In the genomic region with DNA sequence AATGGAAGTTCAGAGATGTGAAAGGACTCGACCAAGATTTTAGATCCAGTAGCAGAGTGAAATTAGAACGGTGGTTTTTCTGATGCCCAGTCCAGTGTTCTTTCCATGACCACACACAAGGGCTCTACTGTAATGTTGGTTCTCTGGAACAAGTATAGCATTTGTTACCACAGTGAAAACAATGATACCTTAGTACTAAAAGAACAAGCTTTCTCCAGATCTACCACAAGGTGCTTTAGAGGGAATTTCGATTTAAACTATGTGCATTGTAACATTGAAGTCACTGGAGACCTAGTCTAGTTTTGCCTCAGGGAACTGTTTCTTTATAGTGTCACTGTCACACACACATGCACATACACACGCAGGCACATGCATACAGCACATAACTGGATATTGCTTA, we compare ENCODE assay signal across 23 cellular contexts. TPM values are rescaled to one million over a fixed set of nuclear protein-coding genes. Genes with fewer than 3 reads are reported as not detected.
DNase-seq lines count a peak whose midpoint lies in the region; ATAC-seq and TF ChIP-seq lines count a peak whose summit lies in the region.
"Had no signal": no experiment of that assay in that cellular context is flagged by ENCODE, and none has a peak within 500 bp of the region (broad histone marks: within the 10 kb centered on the region; RNA-seq: fewer than 3 reads in every experiment).

No MANE protein-coding gene starts in this region.

- peaks cover 17% of the 10 kb centered on the region for H3K36me3 Mint-ChIP-seq in activated naive CD4-positive, alpha-beta T cell treated with anti-CD3 and anti-CD28 coated beads for 36 hours (ENCODE audit: low read depth)
- peaks cover 2% of the 10 kb centered on the region for H3K36me3 Mint-ChIP-seq in T-helper 17 cell (ENCODE audit: low read depth)
- no peaks in the 10 kb centered on the region for H3K36me3 Mint-ChIP-seq in glutamatergic neuron (ENCODE audit: unreplicated experiment)
- peaks cover 16% of the 10 kb centered on the region for H3K36me3 Mint-ChIP-seq in stimulated activated effector memory CD8-positive, alpha-beta T cell treated with anti-CD3 and anti-CD28 coated beads, Interleukin-12 subunit alpha, Interleukin-12 subunit beta, amount 100 ng/mL, for 72 hours

- ATAC-seq in T-helper 17 cell (no peak), left ventricle myocardium superior (no peak)
- ATAC-seq in stimulated activated effector memory CD8-positive, alpha-beta T cell treated with anti-CD3 and anti-CD28 coated beads, Interleukin-12 subunit alpha, Interleukin-12 subunit beta, amount 100 ng/mL, for 72 hours: no peak
- ATAC-seq: HCT116, pancreas, sciatic nerve had no signal

- H3K4me1 Mint-ChIP-seq in activated naive CD4-positive, alpha-beta T cell treated with anti-CD3 and anti-CD28 coated beads for 36 hours (ENCODE audit: low read depth): peaks cover 20% of the 10 kb centered on the region
- H3K4me1 Mint-ChIP-seq in T-helper 17 cell: peaks cover 22% of the 10 kb centered on the region
- peaks cover 8% of the 10 kb centered on the region for H3K4me1 Mint-ChIP-seq in glutamatergic neuron (ENCODE audit: low read depth, unreplicated experiment)
- peaks cover 7% of the 10 kb centered on the region for H3K4me1 Mint-ChIP-seq in stimulated activated effector memory CD8-positive, alpha-beta T cell treated with anti-CD3 and anti-CD28 coated beads, Interleukin-12 subunit alpha, Interleukin-12 subunit beta, amount 100 ng/mL, for 72 hours

- peak overlapping the region; percentile 32 for H3K27ac Mint-ChIP-seq in activated naive CD4-positive, alpha-beta T cell treated with anti-CD3 and anti-CD28 coated beads for 36 hours
- peak overlapping the region; percentile 29 for H3K27ac Mint-ChIP-seq in T-helper 17 cell
- no peak overlapping the region for H3K27ac Mint-ChIP-seq in glutamatergic neuron (ENCODE audit: unreplicated experiment)
- peak overlapping the region; percentile 32 for H3K27ac Mint-ChIP-seq in stimulated activated effector memory CD8-positive, alpha-beta T cell treated with anti-CD3 and anti-CD28 coated beads, Interleukin-12 subunit alpha, Interleukin-12 subunit beta, amount 100 ng/mL, for 72 hours
- H3K27ac Mint-ChIP-seq: endodermal cell had no signal

- H3K36me3 ChIP-seq in WERI-Rb-1: no peaks in the 10 kb centered on the region
- H3K36me3 ChIP-seq: pancreas, Peyer's patch, SJSA1 had no signal

- H3K27me3 Mint-ChIP-seq in activated naive CD4-positive, alpha-beta T cell treated with anti-CD3 and anti-CD28 coated beads for 36 hours (ENCODE audit: low read depth): no peaks in the 10 kb centered on the region
- H3K27me3 Mint-ChIP-seq in T-helper 17 cell: no peaks in the 10 kb centered on the region
- H3K27me3 Mint-ChIP-seq in glutamatergic neuron (ENCODE audit: unreplicated experiment): peaks cover 2% of the 10 kb centered on the region

- no peak overlapping the region for H3K4me3 Mint-ChIP-seq in activated naive CD4-positive, alpha-beta T cell treated with anti-CD3 and anti-CD28 coated beads for 36 hours
- no peak overlapping the region for H3K4me3 Mint-ChIP-seq in T-helper 17 cell
- peak overlapping the region; percentile 36 for H3K4me3 Mint-ChIP-seq in glutamatergic neuron (ENCODE audit: unreplicated experiment)
- no peak overlapping the region for H3K4me3 Mint-ChIP-seq in stimulated activated effector memory CD8-positive, alpha-beta T cell treated with anti-CD3 and anti-CD28 coated beads, Interleukin-12 subunit alpha, Interleukin-12 subunit beta, amount 100 ng/mL, for 72 hours
- H3K4me3 Mint-ChIP-seq: CD14-positive monocyte, endodermal cell had no signal

- no peaks in the 10 kb centered on the region for H3K27me3 ChIP-seq in WERI-Rb-1 (ENCODE audit: insufficient read depth, low read depth, severe bottlenecking)
- H3K27me3 ChIP-seq: pancreas, Peyer's patch, SJSA1 had no signal

- intact Hi-C loops in activated naive CD4-positive, alpha-beta T cell treated with anti-CD3 and anti-CD28 coated beads for 36 hours (cut with micrococcal nuclease): loop anchor here (10.0 kb wide), 1 partner anchor 1502 kb away; a partner anchor contains a TSS
- intact Hi-C loops in left ventricle myocardium superior (cut with micrococcal nuclease): no loop called here

- TF ChIP-seq CTCF in glutamatergic neuron (IDR thresholded peaks at IDR 0.05; ENCODE audit: partially characterized antibody, unreplicated experiment): no peak
- TF ChIP-seq CTCF in WERI-Rb-1 (IDR thresholded peaks at IDR 0.05; ENCODE audit: low read depth, low read length): no peak

- CTCF ChIA-PET in activated naive CD4-positive, alpha-beta T cell treated with anti-CD3 and anti-CD28 coated beads for 36 hours (lab: Charles Lee): interaction anchor here (4.4 kb wide), 1 partner anchor 11 kb away, joined by 44 read pairs; a partner anchor contains a TSS

- no peak overlapping the region for H3K27ac ChIP-seq in WERI-Rb-1
- H3K27ac ChIP-seq: pancreas, Peyer's patch, SJSA1 had no signal

- H3K9me3 ChIP-seq in T-helper 17 cell (ENCODE audit: control insufficient read depth, low read length, poor library complexity, severe bottlenecking) (no peaks in the 10 kb centered on the region), WERI-Rb-1 (ENCODE audit: severe bottlenecking) (no peaks in the 10 kb centered on the region)
- H3K9me3 ChIP-seq: pancreas, Peyer's patch, SJSA1 had no signal

- no peaks in the 10 kb centered on the region for H3K9me3 Mint-ChIP-seq in activated naive CD4-positive, alpha-beta T cell treated with anti-CD3 and anti-CD28 coated beads for 36 hours
- peaks cover 8% of the 10 kb centered on the region for H3K9me3 Mint-ChIP-seq in glutamatergic neuron (ENCODE audit: unreplicated experiment)
- H3K9me3 Mint-ChIP-seq in stimulated activated effector memory CD8-positive, alpha-beta T cell treated with anti-CD3 and anti-CD28 coated beads, Interleukin-12 subunit alpha, Interleukin-12 subunit beta, amount 100 ng/mL, for 72 hours: no peaks in the 10 kb centered on the region

- H3K4me3 ChIP-seq in WERI-Rb-1 (ENCODE audit: low read depth, low read length): no peak overlapping the region
- H3K4me3 ChIP-seq: pancreas, Peyer's patch, SJSA1 had no signal

- DNase-seq in activated naive CD4-positive, alpha-beta T cell treated with anti-CD3 and anti-CD28 coated beads for 36 hours: no peak
- no peak for DNase-seq in activated naive CD4-positive, alpha-beta T cell treated with Interleukin-2 at 50 U/mL for 16 hours
- DNase-seq in T-helper 17 cell: no peak
- DNase-seq in glutamatergic neuron: no peak
- DNase-seq in stimulated activated effector memory CD8-positive, alpha-beta T cell treated with anti-CD3 and anti-CD28 coated beads, Interleukin-12 subunit alpha, Interleukin-12 subunit beta, amount 100 ng/mL, for 72 hours (ENCODE audit: low spot score in 2 of 2): no peak
- no peak for DNase-seq in left ventricle myocardium superior
- DNase-seq in NCI-H1092 (lab: John Stamatoyannopoulos, UW): no peak
- no peak for DNase-seq in WERI-Rb-1
- DNase-seq: activated gamma-delta T cell treated with Interleukin-2 at 50 U/mL for 16 hours; endodermal cell; GF-D8; head of caudate nucleus; NCI-H1105; NCI-H2081 treated with DMSO at 0.1 percent for 48 hours; NCI-H446 treated with DMSO at 0.1 percent for 48 hours; pancreas; Peyer's patch; stimulated activated CD4-positive, alpha-beta T cell treated with anti-CD3 and anti-CD28 coated beads, Interleukin-15, amount 100 ng/mL, for 24 hours; T-helper 9 cell had no signal

RNA-seq across cellular contexts. Expression of a gene that starts 12.8 kb away (rescaled TPM):
- 100 to 1,000 TPM; 206 to 214 TPM for total RNA-seq in activated naive CD4-positive, alpha-beta T cell treated with anti-CD3 and anti-CD28 coated beads for 36 hours
- total RNA-seq in T-helper 17 cell: 1,000 to 10,000 TPM; 1,190 to 1,257 TPM
- total RNA-seq in glutamatergic neuron (ENCODE audit: unreplicated experiment): 123 TPM
- 30.7 TPM for total RNA-seq in left ventricle myocardium superior
